8 cellular contexts compared by ENCODE assay signal in the genomic region with DNA sequence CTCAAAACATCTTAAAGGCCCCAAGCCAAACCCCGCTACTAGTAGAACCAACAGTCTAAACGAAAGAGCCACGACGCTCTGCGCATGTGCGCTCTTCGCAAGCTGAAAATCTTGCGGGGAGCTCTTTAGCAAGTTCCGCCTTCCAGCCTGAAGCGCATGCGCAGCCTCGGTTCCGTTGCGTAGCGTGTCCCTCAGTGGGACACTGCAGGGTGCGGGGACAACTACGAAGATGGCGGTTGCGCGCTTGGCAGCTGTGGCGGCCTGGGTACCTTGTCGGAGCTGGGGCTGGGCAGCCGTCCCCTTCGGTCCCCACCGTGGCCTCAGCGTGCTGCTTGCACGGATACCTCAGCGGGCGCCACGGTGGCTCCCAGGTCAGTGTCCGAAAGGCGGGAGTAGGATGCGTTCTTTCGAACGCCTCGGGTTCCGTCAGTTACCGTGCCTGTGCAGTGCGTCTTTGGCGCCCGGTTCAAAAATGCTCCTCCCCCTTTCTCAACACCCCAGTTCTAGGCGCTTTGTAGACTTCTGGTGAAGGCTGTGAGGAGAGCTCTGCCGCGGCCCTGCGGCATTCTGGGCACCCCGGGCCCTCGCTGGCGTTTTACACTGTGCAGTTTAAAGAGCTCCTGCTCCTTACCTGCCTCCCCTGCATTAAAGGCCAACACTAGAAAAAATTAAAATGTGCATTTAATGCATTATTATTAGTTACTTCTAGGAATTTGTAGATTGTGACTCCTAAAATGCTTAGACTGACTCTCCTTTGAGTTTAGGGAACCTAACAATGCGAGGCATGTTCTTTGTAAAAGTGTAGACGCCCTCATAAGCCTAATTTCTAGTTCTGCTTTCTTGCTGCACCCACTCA. TPM values are rescaled to one million over a fixed set of nuclear protein-coding genes. Genes with fewer than 3 reads are reported as not detected.
DNase-seq lines count a peak whose midpoint lies in the region; ATAC-seq, FAIRE-seq and TF ChIP-seq lines count a peak whose summit lies in the region.

A gene (plus strand): TSS at position 194 of the 856 bp plus-strand sequence. CDS start 36 bp downstream, at position 230.

- no peaks in the 10 kb centered on the region for H4K20me1 ChIP-seq in astrocyte (ENCODE audit: insufficient read depth, low read length)

- WGBS in aorta, 2 donors, result 0% methylated on average over 50 of the region's 50 CpGs

- FAIRE-seq in astrocyte (lab: Jason Lieb, UNC), result peak; percentile 97

- ATAC-seq in GM18498 (IDR thresholded peaks at IDR 0.05; ENCODE audit: unreplicated experiment), result peak; percentile 97
- ATAC-seq in HG02885 (IDR thresholded peaks at IDR 0.05; ENCODE audit: poor library complexity, unreplicated experiment), result peak; percentile 94
- peak; percentile 97 for ATAC-seq in aorta (ENCODE audit: low FRiP score)

- H3K27ac ChIP-seq in astrocyte (ENCODE audit: low read depth, low read length) (peak within 1 kb of the TSS; percentile 84), rectal smooth muscle tissue (ENCODE audit: low read depth, low read length) (peak within 1 kb of the TSS; percentile 79), aorta (ENCODE audit: low read depth in 1 of 2, low read length in 2 of 2) (peak within 1 kb of the TSS in 1 of 2 donors; percentile 83)

- peaks cover 37% of the 10 kb centered on the region for H3K4me1 Mint-ChIP-seq in T-helper 2 cell treated with Interferon-gamma antibody and Interleukin-4, amounts not matched to agents 5 μg/mL and 100 μg/mL, for 36 hours (ENCODE audit: low read depth)
- no peaks in the 10 kb centered on the region for H3K4me1 Mint-ChIP-seq in astrocyte (ENCODE audit: low read depth, unreplicated experiment)

- no peaks in the 10 kb centered on the region for H3K27me3 ChIP-seq in astrocyte (ENCODE audit: insufficient read depth, low read length)
- H3K27me3 ChIP-seq in rectal smooth muscle tissue (ENCODE audit: control insufficient read depth, insufficient read depth, low read length), result no peaks in the 10 kb centered on the region
- H3K27me3 ChIP-seq in aorta (ENCODE audit: control insufficient read depth in 1 of 2, insufficient read depth in 2 of 2, low read length in 1 of 2), result no peaks in the 10 kb centered on the region

- intact Hi-C loops in aorta (cut with DNase I), result no loop called here

- H3K36me3 ChIP-seq in astrocyte (ENCODE audit: insufficient read depth, low read length) (peaks cover 21% of the 10 kb centered on the region), rectal smooth muscle tissue (ENCODE audit: control insufficient read depth, insufficient read depth, low read length) (no peaks in the 10 kb centered on the region), aorta (ENCODE audit: control insufficient read depth in 1 of 2, insufficient read depth in 2 of 2, low read length in 1 of 2) (no peaks in the 10 kb centered on the region)

- peak within 1 kb of the TSS; percentile 82 for H3K4me2 ChIP-seq in astrocyte (ENCODE audit: low read length)

- peak within 1 kb of the TSS; percentile 82 for H3K27ac Mint-ChIP-seq in T-helper 2 cell treated with Interferon-gamma antibody and Interleukin-4, amounts not matched to agents 5 μg/mL and 100 μg/mL, for 36 hours
- H3K27ac Mint-ChIP-seq in astrocyte (ENCODE audit: unreplicated experiment), result peak within 1 kb of the TSS; percentile 55

- H3K4me3 ChIP-seq in astrocyte (ENCODE audit: insufficient read depth, low read depth, low read length) (peak within 1 kb of the TSS; percentile 79), rectal smooth muscle tissue (ENCODE audit: low read length) (peak within 1 kb of the TSS; percentile 98), aorta (ENCODE audit: low read length in 2 of 2) (peak within 1 kb of the TSS; percentile 80 to 88)

- H3K4me1 ChIP-seq in astrocyte (ENCODE audit: insufficient read depth, low read length) (no peaks in the 10 kb centered on the region), rectal smooth muscle tissue (ENCODE audit: control insufficient read depth, insufficient read depth, low read length) (peaks cover 2% of the 10 kb centered on the region), aorta (ENCODE audit: control insufficient read depth in 1 of 2, insufficient read depth in 2 of 2, low read length in 2 of 2) (peaks cover 0 to 3% of the 10 kb centered on the region in 2 donors)

- H2AFZ ChIP-seq in astrocyte (ENCODE audit: low read depth, low read length), result peak within 1 kb of the TSS; percentile 87

- peaks cover 51% of the 10 kb centered on the region for H3K79me2 ChIP-seq in astrocyte (ENCODE audit: insufficient read depth, low read length)

- peak within 1 kb of the TSS; percentile 85 for H3K4me3 Mint-ChIP-seq in T-helper 2 cell treated with Interferon-gamma antibody and Interleukin-4, amounts not matched to agents 5 μg/mL and 100 μg/mL, for 36 hours
- peak within 1 kb of the TSS; percentile 91 for H3K4me3 Mint-ChIP-seq in astrocyte (ENCODE audit: unreplicated experiment)

- H3K27me3 Mint-ChIP-seq in T-helper 2 cell treated with Interferon-gamma antibody and Interleukin-4, amounts not matched to agents 5 μg/mL and 100 μg/mL, for 36 hours (ENCODE audit: low read depth), result peaks cover 13% of the 10 kb centered on the region
- no peaks in the 10 kb centered on the region for H3K27me3 Mint-ChIP-seq in astrocyte (ENCODE audit: low read depth, unreplicated experiment)

- peaks cover 15% of the 10 kb centered on the region for H3K36me3 Mint-ChIP-seq in T-helper 2 cell treated with Interferon-gamma antibody and Interleukin-4, amounts not matched to agents 5 μg/mL and 100 μg/mL, for 36 hours (ENCODE audit: low read depth)
- H3K36me3 Mint-ChIP-seq in astrocyte (ENCODE audit: low read depth, unreplicated experiment), result peaks cover 3% of the 10 kb centered on the region

- DNase-seq in NCI-H1694 treated with DMSO at 0.1 percent for 48 hours (lab: John Stamatoyannopoulos, UW) (peak; percentile 94), astrocyte (ENCODE audit: low read depth) (peak; percentile 94), hepatic stellate cell (ENCODE audit: low spot score) (peak; percentile 87), aorta (peak; percentile 99 to 100)
- peak; percentile 95 for DNase-seq in T-helper 2 cell treated with Interferon-gamma antibody and Interleukin-4, amounts not matched to agents 5 μg/mL and 100 μg/mL, for 36 hours (ENCODE audit: low spot score)

- no peaks in the 10 kb centered on the region for H3K9me3 Mint-ChIP-seq in T-helper 2 cell treated with Interferon-gamma antibody and Interleukin-4, amounts not matched to agents 5 μg/mL and 100 μg/mL, for 36 hours
- no peaks in the 10 kb centered on the region for H3K9me3 Mint-ChIP-seq in astrocyte (ENCODE audit: unreplicated experiment)

- H3K9me3 ChIP-seq in astrocyte (ENCODE audit: insufficient read depth, low read depth, low read length) (no peaks in the 10 kb centered on the region), aorta (ENCODE audit: control insufficient read depth, low read length) (no peaks in the 10 kb centered on the region)

- TF ChIP-seq CTCF in astrocyte (IDR thresholded peaks at IDR 0.05; ENCODE audit: insufficient read depth, low read depth, low read length), result no peak

- H3K9ac ChIP-seq in astrocyte (ENCODE audit: low read length), result peak within 1 kb of the TSS; percentile 92
- H3K9ac ChIP-seq in rectal smooth muscle tissue (ENCODE audit: low read length), result peak within 1 kb of the TSS; percentile 81

RNA-seq across cellular contexts. Expression of the gene that starts here (rescaled TPM):
- 26.6 and 28.6 TPM in 2 replicates for total RNA-seq in astrocyte
- total RNA-seq in aorta, result 10 to 100 TPM; 14.1 to 21.6 TPM
- polyA plus RNA-seq in aorta, result 10 to 100 TPM in 1 of 2 donors, 1 to 10 TPM in 1; 8.6 to 11.7 TPM
